Comparison of ENCODE assay signal across 8 cellular contexts in genomic region chr21:45364464-45365185, GRCh38. TPM values are rescaled to one million over a fixed set of nuclear protein-coding genes. Genes with fewer than 3 reads are reported as not detected.
DNase-seq lines count a peak whose midpoint lies in the region; ATAC-seq and TF ChIP-seq lines count a peak whose summit lies in the region.

No MANE protein-coding gene starts in this region.

- H3K36me3 ChIP-seq in mucosa of descending colon (ENCODE audit: low read depth) = no peaks in the 10 kb centered on the region
- no peaks in the 10 kb centered on the region for H3K36me3 ChIP-seq in urinary bladder (ENCODE audit: insufficient read depth)

- peak overlapping the region; percentile 87 for H3K27ac ChIP-seq in urinary bladder (ENCODE audit: low read depth)

- H3K36me3 Mint-ChIP-seq in activated CD4-positive, alpha-beta T cell treated with anti-CD3 and anti-CD28 coated beads, Interleukin-2, amount 10 ng/mL, durations not matched to agents 24 days and 14 days (ENCODE audit: low read depth) = no peaks in the 10 kb centered on the region
- H3K36me3 Mint-ChIP-seq in dendritic cell treated with granulocyte-macrophage colony-stimulating factor and Interleukin-4, amounts not matched to agents 40 ng/mL and 50 ng/mL, for 4 days (ENCODE audit: low read depth) = no peaks in the 10 kb centered on the region

- H3K4me1 ChIP-seq in mucosa of descending colon (ENCODE audit: low read depth) (no peaks in the 10 kb centered on the region), urinary bladder (ENCODE audit: insufficient read depth) (peaks cover 2% of the 10 kb centered on the region)

- H3K4me3 ChIP-seq in mucosa of descending colon (no peak overlapping the region), urinary bladder (ENCODE audit: low read depth, low read length) (no peak overlapping the region)

- no peaks in the 10 kb centered on the region for H3K9me3 Mint-ChIP-seq in activated CD4-positive, alpha-beta T cell treated with anti-CD3 and anti-CD28 coated beads, Interleukin-2, amount 10 ng/mL, durations not matched to agents 24 days and 14 days
- no peaks in the 10 kb centered on the region for H3K9me3 Mint-ChIP-seq in dendritic cell treated with granulocyte-macrophage colony-stimulating factor and Interleukin-4, amounts not matched to agents 40 ng/mL and 50 ng/mL, for 4 days

- no peak for TF ChIP-seq CTCF in mucosa of descending colon (IDR thresholded peaks at IDR 0.05)

- peak overlapping the region; percentile 9 for H3K27ac Mint-ChIP-seq in activated CD4-positive, alpha-beta T cell treated with anti-CD3 and anti-CD28 coated beads, Interleukin-2, amount 10 ng/mL, durations not matched to agents 24 days and 14 days
- H3K27ac Mint-ChIP-seq in dendritic cell treated with granulocyte-macrophage colony-stimulating factor and Interleukin-4, amounts not matched to agents 40 ng/mL and 50 ng/mL, for 4 days = peak overlapping the region; percentile 75

- TF ChIP-seq POLR2A in GM18505 (IDR thresholded peaks at IDR 0.05; ENCODE audit: borderline replicate concordance, extremely low read depth, insufficient read depth, insufficient read length) = no peak

- ATAC-seq in mucosa of descending colon (peak; percentile 13), HG03460 (IDR thresholded peaks at IDR 0.05; ENCODE audit: unreplicated experiment) (no peak), GM18505 (IDR thresholded peaks at IDR 0.05; ENCODE audit: unreplicated experiment) (no peak)

- no peak for DNase-seq in activated CD4-positive, alpha-beta T cell treated with anti-CD3 and anti-CD28 coated beads, Interleukin-2, amount 10 ng/mL, durations not matched to agents 24 days and 14 days
- no peak for DNase-seq in activated CD4-positive, alpha-beta T cell treated with anti-CD3 and anti-CD28 coated beads for 4 hours
- peak in 2 of 3 donors; percentile 12 to 50 for DNase-seq in mucosa of descending colon
- no peak for DNase-seq in stimulated activated naive CD4-positive, alpha-beta T cell (lab: John Stamatoyannopoulos, UW)

- H3K9me3 ChIP-seq in mucosa of descending colon = no peaks in the 10 kb centered on the region

- H3K4me3 Mint-ChIP-seq in activated CD4-positive, alpha-beta T cell treated with anti-CD3 and anti-CD28 coated beads, Interleukin-2, amount 10 ng/mL, durations not matched to agents 24 days and 14 days = no peak overlapping the region
- peak overlapping the region; percentile 27 for H3K4me3 Mint-ChIP-seq in dendritic cell treated with granulocyte-macrophage colony-stimulating factor and Interleukin-4, amounts not matched to agents 40 ng/mL and 50 ng/mL, for 4 days

- H3K4me1 Mint-ChIP-seq in activated CD4-positive, alpha-beta T cell treated with anti-CD3 and anti-CD28 coated beads, Interleukin-2, amount 10 ng/mL, durations not matched to agents 24 days and 14 days = peaks cover 6% of the 10 kb centered on the region
- peaks cover 11% of the 10 kb centered on the region for H3K4me1 Mint-ChIP-seq in dendritic cell treated with granulocyte-macrophage colony-stimulating factor and Interleukin-4, amounts not matched to agents 40 ng/mL and 50 ng/mL, for 4 days (ENCODE audit: low read depth)

- WGBS in urinary bladder = 53% methylated on average over 30 of the region's 30 CpGs

- intact Hi-C loops in activated CD4-positive, alpha-beta T cell treated with anti-CD3 and anti-CD28 coated beads, Interleukin-2, amount 10 ng/mL, durations not matched to agents 24 days and 14 days (cut with micrococcal nuclease) = no loop called here
- intact Hi-C loops in dendritic cell treated with granulocyte-macrophage colony-stimulating factor and Interleukin-4, amounts not matched to agents 40 ng/mL and 50 ng/mL, for 4 days (cut with micrococcal nuclease) = no loop called here
- intact Hi-C loops in mucosa of descending colon (cut with DNase I, micrococcal nuclease) = no loop called here

- H3K27me3 Mint-ChIP-seq in activated CD4-positive, alpha-beta T cell treated with anti-CD3 and anti-CD28 coated beads, Interleukin-2, amount 10 ng/mL, durations not matched to agents 24 days and 14 days = no peaks in the 10 kb centered on the region
- peaks cover 16% of the 10 kb centered on the region for H3K27me3 Mint-ChIP-seq in dendritic cell treated with granulocyte-macrophage colony-stimulating factor and Interleukin-4, amounts not matched to agents 40 ng/mL and 50 ng/mL, for 4 days

RNA-seq across cellular contexts. Expression of gene COL18A1, which starts 40.3 kb away (rescaled TPM):
- 3.1 and 3.2 TPM in 2 replicates for total RNA-seq in activated CD4-positive, alpha-beta T cell treated with anti-CD3 and anti-CD28 coated beads, Interleukin-2, amount 10 ng/mL, durations not matched to agents 24 days and 14 days
- total RNA-seq in mucosa of descending colon = 10 to 100 TPM in 2 of 3 donors, 1 to 10 TPM in 1; 4.6 to 46.9 (median 21.3) TPM
- total RNA-seq in urinary bladder = 60.7 TPM
- polyA plus RNA-seq in urinary bladder = 111 TPM

Comparison
In these comparisons a context has a peak if more than half of its experiments do, and no peak if none do; other contexts are left out.
1. DNase-seq: peak in mucosa of descending colon (2 of 3); none in activated CD4-positive, alpha-beta T cell treated with anti-CD3 and anti-CD28 coated beads, Interleukin-2, amount 10 ng/mL, durations not matched to agents 24 days and 14 days (single experiment), activated CD4-positive, alpha-beta T cell treated with anti-CD3 and anti-CD28 coated beads for 4 hours (0 of 2) and stimulated activated naive CD4-positive, alpha-beta T cell (0 of 6).